ENCODE assay signal across 7 cellular contexts in genomic region chr6:37818536-37819176, GRCh38. TPM values are rescaled to one million over a fixed set of nuclear protein-coding genes. Genes with fewer than 3 reads are reported as not detected.
A peak's percentile ranks its signal among the peaks of the same experiment; 100 is the strongest.
DNase-seq lines count a peak whose midpoint lies in the region; ATAC-seq, FAIRE-seq and TF ChIP-seq lines count a peak whose summit lies in the region.

No MANE protein-coding gene starts in this region.

- TF ChIP-seq POLR2A in GM12878 (IDR thresholded peaks at IDR 0.05; ENCODE audit: low read depth, low read length) (peak; percentile 95), gastrocnemius medialis (IDR thresholded peaks at IDR 0.05) (peak; percentile 65 to 92)

- H3K4me2 ChIP-seq in GM12878 (ENCODE audit: control insufficient read depth, insufficient read depth), result peak overlapping the region; percentile 88

- CTCF ChIA-PET in GM12878 (lab: Yijun Ruan, JAX), result interaction anchor here (0.8 to 1.5 kb wide), 9 partner anchors 11 to 675 kb away, joined by 3 to 7 read pairs (median 3); no protein-coding TSS in a partner anchor

- ATAC-seq in GM18499 (IDR thresholded peaks at IDR 0.05; ENCODE audit: insufficient read depth, unreplicated experiment) (peak; percentile 56), HG02798 (IDR thresholded peaks at IDR 0.05; ENCODE audit: poor library complexity, unreplicated experiment) (peak; percentile 79), GM12878 (peak; percentile 86), gastrocnemius medialis (peak; percentile 73 to 78)

- in situ Hi-C loops in GM12878 (cut with MboI) (no loop called here), gastrocnemius medialis (cut with MboI; ENCODE audit: low sequenced_read_pairs in 4 of 4) (no loop called here)

- H3K9me3 ChIP-seq in GM12878 (replicated peaks; ENCODE audit: control insufficient read depth, insufficient read depth, low read length) (no peaks in the 10 kb centered on the region), gastrocnemius medialis (no peaks in the 10 kb centered on the region)

- TF ChIP-seq RAD21 in GM12878 (IDR thresholded peaks at IDR 0.05; ENCODE audit: insufficient read depth, low read depth, low read length), result no peak

- H2AFZ ChIP-seq in GM12878 (ENCODE audit: control insufficient read depth, low read depth, low read length), result peak overlapping the region; percentile 90

- H3K27ac ChIP-seq in GM12878 (ENCODE audit: control insufficient read depth, insufficient read depth) (peak overlapping the region; percentile 98), gastrocnemius medialis (peak overlapping the region; percentile 96 to 99 (median 98))

- RAD21 ChIA-PET in GM12878 (lab: Charles Lee; ENCODE audit: unreplicated experiment), result interaction anchor here (0.6 to 4.0 kb wide), 11 partner anchors 9 to 173 kb away, joined by 3 to 20 read pairs (median 4); no protein-coding TSS in a partner anchor

- H3K79me2 ChIP-seq in GM12878 (ENCODE audit: control insufficient read depth, insufficient read depth, low read length), result peaks cover 46% of the 10 kb centered on the region

- TF ChIP-seq EP300 in GM12878 (IDR thresholded peaks at IDR 0.05; ENCODE audit: borderline replicate concordance in 1 of 2, control insufficient read depth in 1 of 2, low read depth in 2 of 2, low read length in 2 of 2), result peak in 1 of 2 experiments; percentile 62; a peak in 2 of 4 replicates

- H3K4me1 ChIP-seq in GM12878 (ENCODE audit: control insufficient read depth, insufficient read depth, low read length), result peaks cover 7% of the 10 kb centered on the region
- peaks cover 35 to 38% of the 10 kb centered on the region in 2 donors for H3K4me1 ChIP-seq in gastrocnemius medialis

- FAIRE-seq in GM12878 (lab: Jason Lieb, UNC), result peak; percentile 98

- intact Hi-C loops in GM12878 (cut with micrococcal nuclease; ENCODE audit: unreplicated experiment) (no loop called here), gastrocnemius medialis (cut with DNase I; ENCODE audit: low total_unique reads) (loop anchor here (1.0 to 2.0 kb wide), 2 partner anchors 22 to 28 kb away; no protein-coding TSS in a partner anchor)

- peak overlapping the region; percentile 99 for H3K9ac ChIP-seq in GM12878 (ENCODE audit: control insufficient read depth, insufficient read depth, low read length)

- H4K20me1 ChIP-seq in GM12878 (ENCODE audit: control insufficient read depth, insufficient read depth), result no peaks in the 10 kb centered on the region

- POLR2A ChIA-PET in GM12878 (lab: Charles Lee), result interaction anchor here (0.6 to 1.8 kb wide), 12 partner anchors 9 to 271 kb away, joined by 3 to 13 read pairs (median 4); no protein-coding TSS in a partner anchor

- BruUV-seq in GM12878 (replicated peaks; lab: Mats Ljungman, UMichigan), result no TSS peak

- H3K36me3 ChIP-seq in GM12878 (ENCODE audit: control insufficient read depth in 2 of 2, insufficient read depth in 2 of 2, low read length in 1 of 2) (no peaks in the 10 kb centered on the region), gastrocnemius medialis (no peaks in the 10 kb centered on the region)

- H3K4me3 ChIP-seq in GM12878 (peak overlapping the region; percentile 96), gastrocnemius medialis (peak overlapping the region; percentile 87 to 91 (median 89))

- TF ChIP-seq CTCF in GM12878 (IDR thresholded peaks at IDR 0.05 in 2 of 3, conservative IDR thresholded peaks at IDR 0.05 in 1 of 3; ENCODE audit: control insufficient read depth in 2 of 3, extremely low read depth in 1 of 3, insufficient read depth in 1 of 3, low read depth in 3 of 3, low read length in 3 of 3), result no peak
- no peak for TF ChIP-seq CTCF in gastrocnemius medialis (IDR thresholded peaks at IDR 0.05 in 4 of 5, conservative IDR thresholded peaks at IDR 0.05 in 1 of 5)

- peak; percentile 99 for DNase-seq in NCI-H146 (lab: John Stamatoyannopoulos, UW)
- DNase-seq in T-helper 1 cell, result peak; percentile 90 to 97 (median 91)
- DNase-seq in GM12878 (ENCODE audit: low read depth, low spot score), result no peak
- DNase-seq in iPS DF 4.7 (ENCODE audit: extremely low read depth, low spot score), result peak; percentile 74
- DNase-seq in gastrocnemius medialis, result peak; percentile 86 to 91

- WGBS in GM12878 (ENCODE audit: insufficient coverage, insufficient replicate concordance, low lambda C conversion rate, missing lambda C conversion rate), result 2% methylated on average over 26 of the region's 27 CpGs

- no peaks in the 10 kb centered on the region for H3K27me3 ChIP-seq in GM12878 (replicated peaks in 1 of 2; ENCODE audit: control insufficient read depth in 2 of 2, insufficient read depth in 2 of 2, low read length in 1 of 2)
- H3K27me3 ChIP-seq in gastrocnemius medialis, result no peaks in the 10 kb centered on the region

- SMC1A ChIA-PET in GM12878 (lab: Charles Lee; ENCODE audit: uncharacterized antibody, unreplicated experiment), result interaction anchor here (0.9 to 2.5 kb wide), 23 partner anchors 8 to 215 kb away, joined by 3 to 18 read pairs (median 4); no protein-coding TSS in a partner anchor

TF ChIP-seq in GM12878, 131 proteins besides CTCF, POLR2A, EP300 and RAD21 (continues in another document):
- TF ChIP-seq SMAD5 (IDR thresholded peaks at IDR 0.05; ENCODE audit: low read depth) (peak; percentile 84), SMC3 (IDR thresholded peaks at IDR 0.05; ENCODE audit: borderline replicate concordance, low read length) (no peak), ZNF687 (IDR thresholded peaks at IDR 0.05) (peak; percentile 51; the same call in 1 of the 2 replicates), CREB1 (IDR thresholded peaks at IDR 0.05; ENCODE audit: low read depth) (0 out of 2 replicates have a peak, but pooled peaks have one; percentile 18), SMAD1 (IDR thresholded peaks at IDR 0.05; ENCODE audit: low read depth, partially characterized antibody) (peak; percentile 72)
- TF ChIP-seq, protein P1, sequence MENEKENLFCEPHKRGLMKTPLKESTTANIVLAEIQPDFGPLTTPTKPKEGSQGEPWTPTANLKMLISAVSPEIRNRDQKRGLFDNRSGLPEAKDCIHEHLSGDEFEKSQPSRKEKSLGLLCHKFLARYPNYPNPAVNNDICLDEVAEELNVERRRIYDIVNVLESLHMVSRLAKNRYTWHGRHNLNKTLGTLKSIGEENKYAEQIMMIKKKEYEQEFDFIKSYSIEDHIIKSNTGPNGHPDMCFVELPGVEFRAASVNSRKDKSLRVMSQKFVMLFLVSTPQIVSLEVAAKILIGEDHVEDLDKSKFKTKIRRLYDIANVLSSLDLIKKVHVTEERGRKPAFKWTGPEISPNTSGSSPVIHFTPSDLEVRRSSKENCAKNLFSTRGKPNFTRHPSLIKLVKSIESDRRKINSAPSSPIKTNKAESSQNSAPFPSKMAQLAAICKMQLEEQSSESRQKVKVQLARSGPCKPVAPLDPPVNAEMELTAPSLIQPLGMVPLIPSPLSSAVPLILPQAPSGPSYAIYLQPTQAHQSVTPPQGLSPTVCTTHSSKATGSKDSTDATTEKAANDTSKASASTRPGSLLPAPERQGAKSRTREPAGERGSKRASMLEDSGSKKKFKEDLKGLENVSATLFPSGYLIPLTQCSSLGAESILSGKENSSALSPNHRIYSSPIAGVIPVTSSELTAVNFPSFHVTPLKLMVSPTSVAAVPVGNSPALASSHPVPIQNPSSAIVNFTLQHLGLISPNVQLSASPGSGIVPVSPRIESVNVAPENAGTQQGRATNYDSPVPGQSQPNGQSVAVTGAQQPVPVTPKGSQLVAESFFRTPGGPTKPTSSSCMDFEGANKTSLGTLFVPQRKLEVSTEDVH (IDR thresholded peaks at IDR 0.05; ENCODE audit: low read depth, partially characterized antibody), result peak; percentile 41

RNA-seq across cellular contexts. Expression of gene ZFAND3, which starts 0.9 kb away (rescaled TPM):
- 26.2 and 26.9 TPM in 2 replicates for total RNA-seq in GM12878 (2013; cell fraction: nucleolus; rRNA removed)
- 8.2 and 10.7 TPM in 2 replicates for total RNA-seq in GM12878 (2014; rRNA removed)
- 18.2 and 19.1 TPM in 2 replicates for total RNA-seq in GM12878 (2014; rRNA removed; fragmentation: Illumina TruSeq; extraction: Trizol)
- 34.4 and 38.0 TPM in 2 replicates for total RNA-seq in GM12878 (2021)
- 25.3 TPM for polyA plus RNA-seq in GM12878 (2011; ENCODE audit: low read depth)
- 16.0 and 17.0 TPM in 2 replicates for polyA plus RNA-seq in GM12878 (2011; rRNA removed)
- polyA plus RNA-seq in GM12878 (2011; cell fraction: cytosol; rRNA removed), result 9.5 and 13.2 TPM in 2 replicates
- 7.8 and 10.9 TPM in 2 replicates for polyA plus RNA-seq in GM12878 (2011; cell fraction: nucleus; rRNA removed)
- 50.6 and 56.3 TPM in 2 replicates for polyA plus RNA-seq in GM12878 (2012)
- polyA plus RNA-seq in GM12878 (2014; fragmentation: Illumina TruSeq; extraction: Trizol), result 29.1 and 34.3 TPM in 2 replicates
- 1 to 10 TPM in 1 of 2 experiments, under 1 TPM in 1; 0.90 to 1.8 TPM for polyA plus RNA-seq in GM12878 (2014; fragmentation: Nextera tagmentation; extraction: Ambion mirVana)
- polyA plus RNA-seq in GM12878 (2014; rRNA removed), result 16.9 and 17.2 TPM in 2 replicates
- polyA plus RNA-seq in GM12878 (2016; fragmentation: Nextera tagmentation; extraction: Ambion mirVana), result 10 to 100 TPM in 1 of 2 experiments, 1 to 10 TPM in 1; 5.3 to 15.7 TPM
- 10.6 and 11.9 TPM in 2 replicates for polyA minus RNA-seq in GM12878 (2011; rRNA and poly(A)+ RNA removed)
- polyA minus RNA-seq in GM12878 (2011; cell fraction: cytosol; rRNA and poly(A)+ RNA removed), result 13.6 and 16.2 TPM in 2 replicates
- polyA minus RNA-seq in GM12878 (2011; cell fraction: nucleus; rRNA and poly(A)+ RNA removed), result 10.0 and 25.9 TPM in 2 replicates
- 10 to 100 TPM; 45.0 to 55.2 (median 49.5) TPM for total RNA-seq in gastrocnemius medialis
